8 cellular contexts compared by ENCODE assay signal in the genomic region with DNA sequence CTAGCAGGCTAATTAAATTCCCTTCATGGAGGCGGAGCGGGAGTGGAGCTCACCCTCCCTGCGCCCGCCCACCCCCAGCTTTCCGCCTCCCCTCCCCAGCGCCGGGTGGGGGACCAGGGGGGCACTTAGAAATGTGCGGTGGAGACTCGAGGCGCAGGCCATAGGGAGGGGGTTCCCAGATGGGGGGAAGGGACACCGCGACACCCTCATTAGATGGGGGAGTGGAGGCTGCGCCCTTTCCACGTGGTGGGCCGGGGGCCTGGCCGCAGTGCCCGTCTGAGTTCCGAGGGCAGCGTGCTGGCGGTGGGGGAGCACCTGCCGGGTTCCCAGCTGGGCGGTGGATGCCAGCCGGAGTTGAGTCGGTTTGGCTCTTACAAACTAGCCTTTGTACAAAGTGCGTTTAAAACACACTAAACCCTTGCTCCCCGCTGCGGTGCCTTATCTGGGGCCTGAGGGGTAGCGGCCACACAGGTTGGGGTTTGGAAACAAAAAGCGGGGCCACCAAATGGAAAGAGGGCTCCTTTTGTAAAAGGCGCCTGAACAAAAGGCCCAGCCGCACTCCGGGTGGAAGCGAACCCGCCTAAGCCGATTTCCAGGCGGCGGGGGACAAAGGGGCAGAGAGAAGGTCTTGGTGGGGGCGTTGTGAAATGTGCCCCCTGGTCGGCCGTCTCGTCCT. TPM values are rescaled to one million over a fixed set of nuclear protein-coding genes. Genes with fewer than 3 reads are reported as not detected.
DNase-seq lines count a peak whose midpoint lies in the region; ATAC-seq lines count a peak whose summit lies in the region.

No MANE protein-coding gene starts in this region.

- H4K8ac ChIP-seq in neuronal stem cell (ENCODE audit: low read depth, low read length), result peak overlapping the region; percentile 65

- no peak for ATAC-seq in activated CD4-positive, CD25-positive, alpha-beta regulatory T cell treated with anti-CD3 and anti-CD28 coated beads, Interleukin-2, amount 50 U/mL, for 24 hours

- peaks cover 2% of the 10 kb centered on the region for H3K79me1 ChIP-seq in neuronal stem cell (ENCODE audit: low read depth, low read length)

- H3K4me2 ChIP-seq in neuronal stem cell (ENCODE audit: insufficient read depth, low read length, poor library complexity, severe bottlenecking), result peak overlapping the region; percentile 73

- peak overlapping the region; percentile 55 for H3K4me3 ChIP-seq in CD8-positive, alpha-beta memory T cell (ENCODE audit: low read length)
- peak overlapping the region; percentile 64 for H3K4me3 ChIP-seq in MG63
- H3K4me3 ChIP-seq in neuronal stem cell (ENCODE audit: low read length in 2 of 2), result peak overlapping the region in 1 of 2 donors; percentile 68

- H4K91ac ChIP-seq in neuronal stem cell (ENCODE audit: low read depth, low read length, poor library complexity), result no peak overlapping the region

- peak overlapping the region; percentile 56 for H3K14ac ChIP-seq in neuronal stem cell (ENCODE audit: low read length)

- H2BK5ac ChIP-seq in neuronal stem cell (ENCODE audit: low read length), result peak overlapping the region; percentile 75

- peak overlapping the region; percentile 69 for H3K27ac ChIP-seq in CD8-positive, alpha-beta memory T cell (ENCODE audit: low read depth, low read length)
- H3K27ac ChIP-seq in neuronal stem cell (replicated peaks; ENCODE audit: low read length), result peak overlapping the region; percentile 42

- DNase-seq in CD8-positive, alpha-beta memory T cell, result peak in 2 of 5 donors; percentile 33 to 64
- DNase-seq in MG63, result no peak
- peak; percentile 77 for DNase-seq in ecto neural progenitor cell (ENCODE audit: low spot score)
- peak; percentile 72 for DNase-seq in neuronal stem cell (ENCODE audit: low spot score)
- no peak for DNase-seq in activated CD4-positive, CD25-positive, alpha-beta regulatory T cell treated with anti-CD3 and anti-CD28 coated beads, Interleukin-2, amount 50 U/mL, for 72 hours
- DNase-seq in NCI-H446 treated with DMSO at 0.1 percent for 48 hours (lab: John Stamatoyannopoulos, UW), result no peak
- no peak for DNase-seq in middle frontal gyrus (ENCODE audit: extremely low spot score, low spot score)

- H3K4me1 Mint-ChIP-seq in CD8-positive, alpha-beta memory T cell, result peaks cover 39 to 67% (median 53%) of the 10 kb centered on the region in 3 donors

- H3K9me3 ChIP-seq in CD8-positive, alpha-beta memory T cell (ENCODE audit: low read length), result no peaks in the 10 kb centered on the region
- H3K9me3 ChIP-seq in MG63 (no peaks in the 10 kb centered on the region), neuronal stem cell (replicated peaks in 1 of 2; ENCODE audit: control insufficient read depth in 2 of 2, insufficient read depth in 1 of 2, low read depth in 1 of 2, low read length in 2 of 2) (no peaks in the 10 kb centered on the region)

- peak overlapping the region; percentile 93 for H3K23ac ChIP-seq in neuronal stem cell (ENCODE audit: low read depth, low read length, poor library complexity)

- no peak overlapping the region for H3K4ac ChIP-seq in neuronal stem cell (ENCODE audit: low read length)

- no peaks in the 10 kb centered on the region for H3K27me3 Mint-ChIP-seq in CD8-positive, alpha-beta memory T cell

- WGBS in neuronal stem cell (ENCODE audit: extremely low coverage in 2 of 2, insufficient read length in 2 of 2, insufficient replicate concordance in 1 of 2), 2 donors, result no CpG with 5 or more reads among the region's 41 CpGs

- CTCF ChIA-PET in CD8-positive, alpha-beta memory T cell (lab: Charles Lee), result interaction anchor here (1.0 to 10.5 kb wide), 6 partner anchors 9 to 195 kb away, joined by 3 to 205 read pairs (median 14); no protein-coding TSS in a partner anchor

- peak overlapping the region; percentile 90 for H2BK12ac ChIP-seq in neuronal stem cell (ENCODE audit: low read length)

- H3K9ac ChIP-seq in neuronal stem cell (ENCODE audit: low read depth, low read length, poor library complexity), result peak overlapping the region; percentile 4

- H3K9me3 Mint-ChIP-seq in CD8-positive, alpha-beta memory T cell, result peaks cover 0 to 3% (median 0%) of the 10 kb centered on the region in 5 donors

- H2BK120ac ChIP-seq in neuronal stem cell (ENCODE audit: low read depth, low read length), result peak overlapping the region; percentile 96

- peak overlapping the region; percentile 99 for H2AK5ac ChIP-seq in neuronal stem cell (ENCODE audit: low read depth, low read length)

- no peaks in the 10 kb centered on the region for H3K27me3 ChIP-seq in CD8-positive, alpha-beta memory T cell (ENCODE audit: insufficient read depth, low read length, poor library complexity, severe bottlenecking)
- H3K27me3 ChIP-seq in MG63, result no peaks in the 10 kb centered on the region
- peaks cover 0 to 17% (median 0%) of the 10 kb centered on the region in 3 experiments for H3K27me3 ChIP-seq in neuronal stem cell (ENCODE audit: control insufficient read depth in 3 of 3, insufficient read depth in 3 of 3, low read depth in 1 of 3, low read length in 3 of 3)

- peaks cover 0 to 12% (median 0%) of the 10 kb centered on the region in 3 donors for H3K36me3 Mint-ChIP-seq in CD8-positive, alpha-beta memory T cell

- H3K4me3 Mint-ChIP-seq in CD8-positive, alpha-beta memory T cell, result peak overlapping the region; percentile 76 to 94 (median 82)

- H3K18ac ChIP-seq in neuronal stem cell (ENCODE audit: low read length), result peak overlapping the region; percentile 97

- H2BK15ac ChIP-seq in neuronal stem cell (ENCODE audit: low read length), result peak overlapping the region; percentile 99

- H2AFZ ChIP-seq in neuronal stem cell (ENCODE audit: low read length), result no peak overlapping the region

- H3K4me1 ChIP-seq in CD8-positive, alpha-beta memory T cell (ENCODE audit: insufficient read depth, low read length), result peaks cover 49% of the 10 kb centered on the region
- peaks cover 40 to 41% of the 10 kb centered on the region in 2 donors for H3K4me1 ChIP-seq in neuronal stem cell (ENCODE audit: control insufficient read depth in 2 of 2, insufficient read depth in 1 of 2, low read depth in 1 of 2, low read length in 2 of 2)

- H3K27ac Mint-ChIP-seq in CD8-positive, alpha-beta memory T cell, result peak overlapping the region in 7 of 8 donors; percentile 34 to 89 (median 75)

- POLR2A ChIA-PET in CD8-positive, alpha-beta memory T cell (lab: Charles Lee), result interaction anchor here (2.4 to 5.1 kb wide), 2 partner anchors 57 to 60 kb away, joined by 11 to 32 read pairs; no protein-coding TSS in a partner anchor

- no peaks in the 10 kb centered on the region for H3K36me3 ChIP-seq in CD8-positive, alpha-beta memory T cell (ENCODE audit: insufficient read depth, low read length)
- H3K36me3 ChIP-seq in MG63, result peaks cover 6% of the 10 kb centered on the region
- H3K36me3 ChIP-seq in neuronal stem cell (replicated peaks in 1 of 2; ENCODE audit: control insufficient read depth in 2 of 2, insufficient read depth in 2 of 2, low read length in 2 of 2), result peaks cover 0 to 23% of the 10 kb centered on the region in 2 donors

RNA-seq across cellular contexts. Expression of a gene that starts 1.4 kb away (rescaled TPM):
- 10 to 100 TPM; 27.8 to 28.5 TPM for total RNA-seq in CD8-positive, alpha-beta memory T cell
- polyA plus RNA-seq in CD8-positive, alpha-beta memory T cell, result 5.5 TPM
- 9.3 and 19.1 TPM in 2 replicates for total RNA-seq in MG63 (2014; rRNA removed; shearing (Covaris generic); ENCODE audit: low replicate concordance)
- 5.7 TPM for polyA plus RNA-seq in neuronal stem cell (2013, experiment 1 of 2)
- 6.2 TPM for polyA plus RNA-seq in neuronal stem cell (2013, experiment 2 of 2)

Comparison
In these comparisons a context has a peak if more than half of its experiments do, and no peak if none do; other contexts are left out.
1. DNase-seq: peak in ecto neural progenitor cell (single experiment) and neuronal stem cell (single experiment); none in MG63 (single experiment), activated CD4-positive, CD25-positive, alpha-beta regulatory T cell treated with anti-CD3 and anti-CD28 coated beads, Interleukin-2, amount 50 U/mL, for 72 hours (single experiment), NCI-H446 treated with DMSO at 0.1 percent for 48 hours (single experiment) and middle frontal gyrus (single experiment).